12 cellular contexts compared by ENCODE assay signal in the genomic region with DNA sequence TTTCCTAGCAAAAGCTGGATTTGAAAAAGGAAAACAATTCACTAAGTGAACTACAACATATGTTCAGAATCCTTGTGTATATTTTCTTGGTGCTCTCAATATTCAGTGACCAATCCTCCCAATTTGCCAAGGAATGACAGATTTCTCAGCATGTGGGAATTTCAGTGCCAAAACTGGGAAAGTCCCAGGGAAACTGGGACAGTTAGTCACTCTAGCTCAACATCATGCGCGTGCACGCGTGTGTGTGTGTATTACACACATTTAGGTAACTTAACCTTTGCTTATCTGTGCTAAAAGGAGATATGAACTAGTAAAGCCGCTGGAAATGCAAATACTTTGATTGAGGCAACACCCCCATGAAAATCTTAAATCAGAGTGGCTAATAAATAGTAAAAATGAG. TPM values are rescaled to one million over a fixed set of nuclear protein-coding genes. Genes with fewer than 3 reads are reported as not detected.
A peak's percentile ranks its signal among the peaks of the same experiment; 100 is the strongest.
DNase-seq lines count a peak whose midpoint lies in the region; ATAC-seq, FAIRE-seq and TF ChIP-seq lines count a peak whose summit lies in the region.
"Had no signal": no experiment of that assay in that cellular context is flagged by ENCODE, and none has a peak within 500 bp of the region (broad histone marks: within the 10 kb centered on the region; RNA-seq: fewer than 3 reads in every experiment).

No MANE protein-coding gene starts in this region.

- H3K36me3 ChIP-seq in osteoblast (ENCODE audit: insufficient read depth, low read length): peaks cover 48% of the 10 kb centered on the region
- peaks cover 0 to 70% (median 13%) of the 10 kb centered on the region in 3 donors for H3K36me3 ChIP-seq in tibial nerve

- H2AFZ ChIP-seq in osteoblast (ENCODE audit: low read length): no peak overlapping the region

- H3K4me1 ChIP-seq in osteoblast (ENCODE audit: insufficient read depth, low read length): peaks cover 9% of the 10 kb centered on the region
- no peaks in the 10 kb centered on the region for H3K4me1 ChIP-seq in tibial nerve

- TF ChIP-seq EP300 in tibial nerve (IDR thresholded peaks at IDR 0.05): no peak

- H3K9me3 ChIP-seq in osteoblast (ENCODE audit: low read depth, low read length) (no peaks in the 10 kb centered on the region), tibial nerve (no peaks in the 10 kb centered on the region)

- no peak overlapping the region for H3K4me3 Mint-ChIP-seq in naive thymus-derived CD8-positive, alpha-beta T cell
- no peak overlapping the region for H3K4me3 Mint-ChIP-seq in stimulated activated memory B cell treated with anti-CD40 and anti-IgM and Interleukin-4, amounts not matched to agents 10 μg/mL and 1 μg/mL and 100 μg/mL, for 72 hours
- H3K4me3 Mint-ChIP-seq: neural crest cell had no signal

- H3K36me3 Mint-ChIP-seq in naive thymus-derived CD8-positive, alpha-beta T cell: peaks cover 28 to 88% (median 56%) of the 10 kb centered on the region in 3 donors
- H3K36me3 Mint-ChIP-seq in stimulated activated memory B cell treated with anti-CD40 and anti-IgM and Interleukin-4, amounts not matched to agents 10 μg/mL and 1 μg/mL and 100 μg/mL, for 72 hours: peaks cover 66% of the 10 kb centered on the region

- no peaks in the 10 kb centered on the region for H3K27me3 Mint-ChIP-seq in naive thymus-derived CD8-positive, alpha-beta T cell
- no peaks in the 10 kb centered on the region for H3K27me3 Mint-ChIP-seq in stimulated activated memory B cell treated with anti-CD40 and anti-IgM and Interleukin-4, amounts not matched to agents 10 μg/mL and 1 μg/mL and 100 μg/mL, for 72 hours

- peaks cover 10% of the 10 kb centered on the region for H4K20me1 ChIP-seq in osteoblast (ENCODE audit: insufficient read depth, low read length)

- 86 to 93% methylated on average over 5 of the region's 5 CpGs for WGBS in tibial nerve, 2 donors

- POLR2A ChIA-PET in naive thymus-derived CD8-positive, alpha-beta T cell (lab: Charles Lee): no interaction called here

- DNase-seq in G401 (ENCODE audit: low spot score): peak; percentile 97
- DNase-seq in RCC 7860 (ENCODE audit: low spot score): peak; percentile 31
- peak; percentile 68 for DNase-seq in fibroblast of gingiva (ENCODE audit: low read depth)
- peak; percentile 84 for DNase-seq in osteoblast (ENCODE audit: insufficient read length, low spot score, missing footprints)
- no peak for DNase-seq in naive thymus-derived CD8-positive, alpha-beta T cell
- DNase-seq in NCI-H2196 treated with DMSO at 0.1 percent for 48 hours (lab: John Stamatoyannopoulos, UW; ENCODE audit: unreplicated experiment): no peak
- no peak for DNase-seq in tibial nerve (ENCODE audit: low spot score in 2 of 2)
- DNase-seq: activated CD8-positive, alpha-beta memory T cell treated with anti-CD3 and anti-CD28 coated beads for 24 hours; islet precursor cell had no signal

- H3K27me3 ChIP-seq in osteoblast (ENCODE audit: insufficient read depth, low read length): no peaks in the 10 kb centered on the region
- no peaks in the 10 kb centered on the region for H3K27me3 ChIP-seq in tibial nerve

- no peak overlapping the region for H3K4me2 ChIP-seq in osteoblast (ENCODE audit: insufficient read depth, low read length)

- H3K27ac Mint-ChIP-seq in naive thymus-derived CD8-positive, alpha-beta T cell: peak overlapping the region in 1 of 10 donors; percentile 19
- H3K27ac Mint-ChIP-seq in stimulated activated memory B cell treated with anti-CD40 and anti-IgM and Interleukin-4, amounts not matched to agents 10 μg/mL and 1 μg/mL and 100 μg/mL, for 72 hours: no peak overlapping the region

- no peaks in the 10 kb centered on the region for H3K9me3 Mint-ChIP-seq in naive thymus-derived CD8-positive, alpha-beta T cell
- no peaks in the 10 kb centered on the region for H3K9me3 Mint-ChIP-seq in stimulated activated memory B cell treated with anti-CD40 and anti-IgM and Interleukin-4, amounts not matched to agents 10 μg/mL and 1 μg/mL and 100 μg/mL, for 72 hours
- H3K9me3 Mint-ChIP-seq: neural crest cell had no signal

- H3K79me2 ChIP-seq in osteoblast (ENCODE audit: insufficient read depth, low read length): peaks cover 13% of the 10 kb centered on the region

- H3K4me3 ChIP-seq in osteoblast (ENCODE audit: insufficient read depth, low read length) (no peak overlapping the region), tibial nerve (no peak overlapping the region)

- H3K27ac ChIP-seq in osteoblast (ENCODE audit: low read depth, low read length) (no peak overlapping the region), tibial nerve (no peak overlapping the region)

- TF ChIP-seq POLR2A in tibial nerve (IDR thresholded peaks at IDR 0.05): no peak

- no peak for TF ChIP-seq CTCF in osteoblast (IDR thresholded peaks at IDR 0.05; ENCODE audit: extremely low read depth, low read depth, low read length)
- no peak for TF ChIP-seq CTCF in tibial nerve (IDR thresholded peaks at IDR 0.05)

- no peak for ATAC-seq in naive thymus-derived CD8-positive, alpha-beta T cell
- ATAC-seq in stimulated activated memory B cell treated with anti-CD40 and anti-IgM and Interleukin-4, amounts not matched to agents 10 μg/mL and 1 μg/mL and 100 μg/mL, for 72 hours: no peak

- FAIRE-seq in RCC 7860 (lab: Jason Lieb, UNC): peak; percentile 75

- H3K4me1 Mint-ChIP-seq in naive thymus-derived CD8-positive, alpha-beta T cell: peaks cover 23 to 34% (median 27%) of the 10 kb centered on the region in 4 donors
- H3K4me1 Mint-ChIP-seq in stimulated activated memory B cell treated with anti-CD40 and anti-IgM and Interleukin-4, amounts not matched to agents 10 μg/mL and 1 μg/mL and 100 μg/mL, for 72 hours: peaks cover 5% of the 10 kb centered on the region
- H3K4me1 Mint-ChIP-seq: neural crest cell had no signal

- in situ Hi-C loops in G401 (cut with HindIII; ENCODE audit: low sequenced_read_pairs): no loop called here

RNA-seq across cellular contexts. Expression of a gene that starts 26.1 kb away (rescaled TPM):
- not detected in 2 replicates for total RNA-seq in G401 (2014; rRNA removed; shearing (Covaris generic))
- total RNA-seq in osteoblast: not detected in 2 replicates
- 1 to 10 TPM; 1.1 to 3.1 TPM for total RNA-seq in naive thymus-derived CD8-positive, alpha-beta T cell
- under 1 TPM in 1 of 3 donors, not detected in 2; 0.51 TPM for polyA plus RNA-seq in naive thymus-derived CD8-positive, alpha-beta T cell
- 1 to 10 TPM in 1 of 4 donors, under 1 TPM in 1, not detected in 2; 0.21 to 1.5 TPM for total RNA-seq in tibial nerve
- total RNA-seq: SK-MEL-5 had no signal

Comparison
In these comparisons a context has a peak if more than half of its experiments do, and no peak if none do; other contexts are left out.
1. DNase-seq: peak in G401 (single experiment), RCC 7860 (single experiment), fibroblast of gingiva (single experiment) and osteoblast (single experiment); none in naive thymus-derived CD8-positive, alpha-beta T cell (0 of 10), NCI-H2196 treated with DMSO at 0.1 percent for 48 hours (single experiment) and tibial nerve (0 of 2).